ENCODE assay signal across 1 cellular context in the genomic region with DNA sequence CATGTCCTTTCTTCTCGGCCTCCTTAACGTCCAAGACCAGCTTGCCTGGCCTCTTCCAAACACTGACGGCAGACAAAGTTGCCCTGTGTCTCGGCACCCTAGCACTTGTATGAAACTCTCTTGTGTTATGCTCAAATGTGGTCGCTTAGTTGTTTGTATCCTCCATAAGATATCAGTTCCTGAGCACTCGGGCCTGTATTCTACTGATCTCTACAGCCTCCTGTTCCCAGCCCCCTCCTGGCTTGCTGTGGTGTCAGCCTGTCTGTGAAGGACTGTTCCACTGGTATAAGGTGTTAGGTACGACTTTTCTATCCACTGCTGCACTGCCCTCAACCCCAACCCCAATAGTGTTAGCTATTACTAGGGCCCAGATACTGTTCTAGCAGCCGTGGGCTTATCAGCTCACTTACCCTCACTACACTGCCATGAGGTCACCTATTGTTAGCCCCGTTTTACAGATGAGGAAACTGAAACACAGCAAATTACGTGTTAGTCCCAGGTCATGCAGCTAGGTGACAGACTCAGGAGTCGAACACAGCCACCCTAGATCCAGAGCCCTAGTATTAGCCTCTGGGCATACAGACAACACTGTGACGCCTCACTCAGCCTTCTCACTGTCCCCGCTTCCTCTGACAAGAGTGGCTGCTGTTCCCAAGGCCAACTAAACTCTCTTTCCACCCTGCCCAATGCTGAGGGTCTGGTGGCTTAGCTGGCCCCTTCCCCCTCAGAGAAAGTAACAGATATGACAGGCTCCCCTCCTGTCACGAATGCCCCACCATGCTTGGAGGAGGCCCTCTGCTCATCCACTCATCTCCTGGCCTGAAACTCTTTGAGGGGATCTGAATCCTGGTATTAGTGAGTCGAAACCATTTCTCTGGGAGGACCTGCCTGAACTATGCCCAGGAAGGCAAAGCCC.
TF ChIP-seq lines count a peak whose summit lies in the region.

No MANE protein-coding gene starts in this region.

TF ChIP-seq in GM23338, 12 proteins besides CTCF, POLR2A, EP300 and RAD21 (continued from another document):
- TF ChIP-seq, protein P1, sequence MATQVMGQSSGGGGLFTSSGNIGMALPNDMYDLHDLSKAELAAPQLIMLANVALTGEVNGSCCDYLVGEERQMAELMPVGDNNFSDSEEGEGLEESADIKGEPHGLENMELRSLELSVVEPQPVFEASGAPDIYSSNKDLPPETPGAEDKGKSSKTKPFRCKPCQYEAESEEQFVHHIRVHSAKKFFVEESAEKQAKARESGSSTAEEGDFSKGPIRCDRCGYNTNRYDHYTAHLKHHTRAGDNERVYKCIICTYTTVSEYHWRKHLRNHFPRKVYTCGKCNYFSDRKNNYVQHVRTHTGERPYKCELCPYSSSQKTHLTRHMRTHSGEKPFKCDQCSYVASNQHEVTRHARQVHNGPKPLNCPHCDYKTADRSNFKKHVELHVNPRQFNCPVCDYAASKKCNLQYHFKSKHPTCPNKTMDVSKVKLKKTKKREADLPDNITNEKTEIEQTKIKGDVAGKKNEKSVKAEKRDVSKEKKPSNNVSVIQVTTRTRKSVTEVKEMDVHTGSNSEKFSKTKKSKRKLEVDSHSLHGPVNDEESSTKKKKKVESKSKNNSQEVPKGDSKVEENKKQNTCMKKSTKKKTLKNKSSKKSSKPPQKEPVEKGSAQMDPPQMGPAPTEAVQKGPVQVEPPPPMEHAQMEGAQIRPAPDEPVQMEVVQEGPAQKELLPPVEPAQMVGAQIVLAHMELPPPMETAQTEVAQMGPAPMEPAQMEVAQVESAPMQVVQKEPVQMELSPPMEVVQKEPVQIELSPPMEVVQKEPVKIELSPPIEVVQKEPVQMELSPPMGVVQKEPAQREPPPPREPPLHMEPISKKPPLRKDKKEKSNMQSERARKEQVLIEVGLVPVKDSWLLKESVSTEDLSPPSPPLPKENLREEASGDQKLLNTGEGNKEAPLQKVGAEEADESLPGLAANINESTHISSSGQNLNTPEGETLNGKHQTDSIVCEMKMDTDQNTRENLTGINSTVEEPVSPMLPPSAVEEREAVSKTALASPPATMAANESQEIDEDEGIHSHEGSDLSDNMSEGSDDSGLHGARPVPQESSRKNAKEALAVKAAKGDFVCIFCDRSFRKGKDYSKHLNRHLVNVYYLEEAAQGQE (IDR thresholded peaks at IDR 0.05; ENCODE audit: unreplicated experiment): no peak
- TF ChIP-seq JUNB (IDR thresholded peaks at IDR 0.05; ENCODE audit: unreplicated experiment): no peak
- TF ChIP-seq, protein P2, sequence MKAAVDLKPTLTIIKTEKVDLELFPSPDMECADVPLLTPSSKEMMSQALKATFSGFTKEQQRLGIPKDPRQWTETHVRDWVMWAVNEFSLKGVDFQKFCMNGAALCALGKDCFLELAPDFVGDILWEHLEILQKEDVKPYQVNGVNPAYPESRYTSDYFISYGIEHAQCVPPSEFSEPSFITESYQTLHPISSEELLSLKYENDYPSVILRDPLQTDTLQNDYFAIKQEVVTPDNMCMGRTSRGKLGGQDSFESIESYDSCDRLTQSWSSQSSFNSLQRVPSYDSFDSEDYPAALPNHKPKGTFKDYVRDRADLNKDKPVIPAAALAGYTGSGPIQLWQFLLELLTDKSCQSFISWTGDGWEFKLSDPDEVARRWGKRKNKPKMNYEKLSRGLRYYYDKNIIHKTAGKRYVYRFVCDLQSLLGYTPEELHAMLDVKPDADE (IDR thresholded peaks at IDR 0.05): no peak
- TF ChIP-seq EZH2 (IDR thresholded peaks at IDR 0.05; ENCODE audit: low read depth, unreplicated experiment): no peak
- TF ChIP-seq ZNF331 (CRISPR knock-in tag; IDR thresholded peaks at IDR 0.05; ENCODE audit: low read depth): no peak
- no peak for TF ChIP-seq EZH2phosphoT487 (IDR thresholded peaks at IDR 0.05; ENCODE audit: unreplicated experiment)
- TF ChIP-seq ZNF114 (CRISPR knock-in tag; IDR thresholded peaks at IDR 0.05): no peak
- TF ChIP-seq CREB1 (CRISPR knock-in tag; IDR thresholded peaks at IDR 0.05; ENCODE audit: low read depth): no peak
